ENCODE assay signal across 8 cellular contexts in genomic region chr17:7572338-7572587, GRCh38. TPM values are rescaled to one million over a fixed set of nuclear protein-coding genes. Genes with fewer than 3 reads are reported as not detected.
DNase-seq lines count a peak whose midpoint lies in the region; ATAC-seq lines count a peak whose summit lies in the region.

No MANE protein-coding gene starts in this region.

- POLR2A ChIA-PET in T-cell (lab: Charles Lee), result interaction anchor here in 1 of 2 donors (0.6 kb wide), 2 partner anchors 13 to 301 kb away, joined by 3 to 4 read pairs; no protein-coding TSS in a partner anchor

- no peaks in the 10 kb centered on the region for H3K27me3 Mint-ChIP-seq in activated naive CD4-positive, alpha-beta T cell treated with anti-CD3 and anti-CD28 coated beads, Interleukin-2, amount 50 U/mL, for 24 hours
- H3K27me3 Mint-ChIP-seq in T-cell, result no peaks in the 10 kb centered on the region
- H3K27me3 Mint-ChIP-seq in stimulated activated memory B cell treated with anti-CD40 and anti-IgM and Interleukin-4, amounts not matched to agents 10 μg/mL and 1 μg/mL and 100 μg/mL, for 72 hours, result no peaks in the 10 kb centered on the region

- peak overlapping the region; percentile 98 for H3K4me3 Mint-ChIP-seq in activated naive CD4-positive, alpha-beta T cell treated with anti-CD3 and anti-CD28 coated beads, Interleukin-2, amount 50 U/mL, for 24 hours
- H3K4me3 Mint-ChIP-seq in T-cell, result peak overlapping the region; percentile 95 to 98 (median 96)
- peak overlapping the region; percentile 93 for H3K4me3 Mint-ChIP-seq in stimulated activated memory B cell treated with anti-CD40 and anti-IgM and Interleukin-4, amounts not matched to agents 10 μg/mL and 1 μg/mL and 100 μg/mL, for 72 hours

- CTCF ChIA-PET in T-cell (lab: Charles Lee), result no interaction called here

- peaks cover 40% of the 10 kb centered on the region for H3K4me1 Mint-ChIP-seq in activated naive CD4-positive, alpha-beta T cell treated with anti-CD3 and anti-CD28 coated beads, Interleukin-2, amount 50 U/mL, for 24 hours
- peaks cover 43 to 52% (median 45%) of the 10 kb centered on the region in 3 donors for H3K4me1 Mint-ChIP-seq in T-cell
- peaks cover 55% of the 10 kb centered on the region for H3K4me1 Mint-ChIP-seq in stimulated activated memory B cell treated with anti-CD40 and anti-IgM and Interleukin-4, amounts not matched to agents 10 μg/mL and 1 μg/mL and 100 μg/mL, for 72 hours

- ATAC-seq in T-cell (replicated peaks in 1 of 4), result no peak
- ATAC-seq in stimulated activated memory B cell treated with anti-CD40 and anti-IgM and Interleukin-4, amounts not matched to agents 10 μg/mL and 1 μg/mL and 100 μg/mL, for 72 hours, result no peak
- no peak for ATAC-seq in HG02840 (IDR thresholded peaks at IDR 0.05; ENCODE audit: low FRiP score, unreplicated experiment)

- peaks cover 34% of the 10 kb centered on the region for H3K36me3 Mint-ChIP-seq in activated naive CD4-positive, alpha-beta T cell treated with anti-CD3 and anti-CD28 coated beads, Interleukin-2, amount 50 U/mL, for 24 hours
- H3K36me3 Mint-ChIP-seq in T-cell, result peaks cover 59% of the 10 kb centered on the region
- H3K36me3 Mint-ChIP-seq in stimulated activated memory B cell treated with anti-CD40 and anti-IgM and Interleukin-4, amounts not matched to agents 10 μg/mL and 1 μg/mL and 100 μg/mL, for 72 hours, result peaks cover 75% of the 10 kb centered on the region

- peak overlapping the region; percentile 100 for H3K27ac Mint-ChIP-seq in activated naive CD4-positive, alpha-beta T cell treated with anti-CD3 and anti-CD28 coated beads, Interleukin-2, amount 50 U/mL, for 24 hours
- peak overlapping the region; percentile 96 to 99 for H3K27ac Mint-ChIP-seq in T-cell
- H3K27ac Mint-ChIP-seq in stimulated activated memory B cell treated with anti-CD40 and anti-IgM and Interleukin-4, amounts not matched to agents 10 μg/mL and 1 μg/mL and 100 μg/mL, for 72 hours, result peak overlapping the region; percentile 99

- H3K9me3 Mint-ChIP-seq in activated naive CD4-positive, alpha-beta T cell treated with anti-CD3 and anti-CD28 coated beads, Interleukin-2, amount 50 U/mL, for 24 hours, result no peaks in the 10 kb centered on the region
- H3K9me3 Mint-ChIP-seq in T-cell, result no peaks in the 10 kb centered on the region
- no peaks in the 10 kb centered on the region for H3K9me3 Mint-ChIP-seq in stimulated activated memory B cell treated with anti-CD40 and anti-IgM and Interleukin-4, amounts not matched to agents 10 μg/mL and 1 μg/mL and 100 μg/mL, for 72 hours

- no peak for DNase-seq in activated naive CD4-positive, alpha-beta T cell (lab: John Stamatoyannopoulos, UW)
- peak in 3 of 34 experiments; percentile 98 to 99 (median 98) for DNase-seq in T-cell
- peak; percentile 92 for DNase-seq in glomerular endothelial cell (ENCODE audit: extremely low read depth, low read depth, low spot score)
- no peak for DNase-seq in COR-L47 (lab: John Stamatoyannopoulos, UW)
- no peak for DNase-seq in RKO (ENCODE audit: low spot score)

RNA-seq across cellular contexts. Expression of gene CD68, which starts 7.2 kb away (rescaled TPM):
- total RNA-seq in T-cell (1 to 10 TPM in 3 of 5 donors, not detected in 2; 4.4 to 7.0 (median 5.5) TPM), glomerular endothelial cell (4.1 and 8.8 TPM in 2 replicates)

RNA-seq across cellular contexts. Expression of gene SENP3, which starts 10.5 kb away (rescaled TPM):
- total RNA-seq in T-cell (10 to 100 TPM; 38.7 to 43.3 (median 42.6) TPM), glomerular endothelial cell (60.7 and 79.5 TPM in 2 replicates)

RNA-seq across cellular contexts. Expression of gene MPDU1, which starts 11.4 kb away (rescaled TPM):
- total RNA-seq in T-cell (10 to 100 TPM; 27.0 to 31.4 (median 28.6) TPM), glomerular endothelial cell (117 and 164 TPM in 2 replicates)

RNA-seq across cellular contexts. Expression of gene TNFSF13, which starts 13.7 kb away (rescaled TPM):
- total RNA-seq in T-cell, result 1 to 10 TPM; 1.3 to 5.6 (median 4.6) TPM
- total RNA-seq in glomerular endothelial cell, result 1.5 and 6.7 TPM in 2 replicates

RNA-seq across cellular contexts. Expression of gene SOX15, which starts 17.6 kb away (rescaled TPM):
- 1 to 10 TPM in 2 of 5 donors, under 1 TPM in 1, not detected in 2; 0.70 to 1.2 (median 1.1) TPM for total RNA-seq in T-cell
- total RNA-seq in glomerular endothelial cell, result not detected in 2 replicates
